Comparison of ENCODE assay signal across 8 cellular contexts in the genomic region with DNA sequence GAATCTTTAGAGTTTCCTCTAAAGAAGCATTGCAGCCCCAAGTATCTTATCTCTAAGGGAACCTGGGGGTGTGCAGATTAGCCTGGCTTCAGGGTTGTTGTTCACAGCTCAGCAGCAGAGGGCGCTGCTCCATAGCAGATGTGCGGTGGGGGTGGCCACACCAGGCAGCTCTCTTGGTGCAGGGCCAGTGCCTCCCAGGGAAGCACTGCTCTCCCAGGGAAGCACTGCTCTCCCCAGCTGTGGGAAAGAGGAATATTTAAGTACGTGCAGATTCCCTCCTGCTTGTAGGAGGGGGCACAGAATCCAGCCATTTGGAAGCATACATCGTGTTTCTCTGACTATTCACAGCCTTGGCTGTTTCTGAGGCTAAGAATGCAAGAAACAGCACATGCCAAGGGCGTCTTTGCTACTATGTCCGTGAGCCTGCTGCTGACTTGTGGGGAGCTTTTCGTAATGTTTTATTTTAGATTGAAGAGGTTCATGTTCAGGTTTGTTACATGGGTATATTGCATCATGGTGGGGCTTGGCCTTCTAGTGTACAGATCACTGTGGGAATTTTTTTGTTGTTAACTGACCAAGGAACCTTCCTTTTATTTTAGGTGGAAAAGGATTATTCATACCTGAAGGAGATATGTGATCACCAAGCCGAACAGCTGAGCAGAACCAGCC.
DNase-seq lines count a peak whose midpoint lies in the region; ATAC-seq and TF ChIP-seq lines count a peak whose summit lies in the region.

No MANE protein-coding gene starts in this region.

- POLR2A ChIA-PET in CD4-positive, alpha-beta memory T cell (lab: Charles Lee; ENCODE audit: partially characterized antibody), result interaction anchor here (1.2 kb wide), 1 partner anchor 94 kb away, joined by 3 read pairs; no protein-coding TSS in a partner anchor
- POLR2A ChIA-PET in WTC11 (lab: Charles Lee), result interaction anchor here (1.3 kb wide), 1 partner anchor 70 kb away, joined by 3 read pairs; no protein-coding TSS in a partner anchor

- H3K9me3 Mint-ChIP-seq in CD4-positive, alpha-beta memory T cell, result peaks cover 0 to 2% (median 0%) of the 10 kb centered on the region in 8 donors
- no peaks in the 10 kb centered on the region for H3K9me3 Mint-ChIP-seq in WTC11

- H3K4me1 Mint-ChIP-seq in CD4-positive, alpha-beta memory T cell, result peaks cover 5 to 8% (median 6%) of the 10 kb centered on the region in 4 donors
- H3K4me1 Mint-ChIP-seq in WTC11, result peaks cover 68% of the 10 kb centered on the region

- DNase-seq in CD4-positive, alpha-beta memory T cell, result peak; percentile 60 to 69 (median 67)
- DNase-seq in H7 (peak; percentile 72), NCI-H2171 treated with DMSO at 0.1 percent for 48 hours (lab: John Stamatoyannopoulos, UW) (peak; percentile 74), WTC11 (ENCODE audit: low spot score) (peak; percentile 91), breast epithelium (ENCODE audit: low spot score in 2 of 2) (peak; percentile 47 to 81), iris pigment epithelial cell (ENCODE audit: low read depth) (peak; percentile 72), KG1 (lab: John Stamatoyannopoulos, UW) (no peak)
- DNase-seq in stimulated activated CD4-positive, alpha-beta T cell treated with anti-CD3 and anti-CD28 coated beads, Interleukin-15, amount 100 ng/mL, for 24 hours, result peak; percentile 84

- H3K27me3 Mint-ChIP-seq in CD4-positive, alpha-beta memory T cell, result no peaks in the 10 kb centered on the region
- H3K27me3 Mint-ChIP-seq in WTC11 (ENCODE audit: low read depth), result no peaks in the 10 kb centered on the region

- no peaks in the 10 kb centered on the region for H3K36me3 ChIP-seq in CD4-positive, alpha-beta memory T cell (ENCODE audit: insufficient read depth, low read length)
- H3K36me3 ChIP-seq in H7 (replicated peaks; ENCODE audit: control insufficient read depth, insufficient read depth, low read length) (peaks cover 6% of the 10 kb centered on the region), breast epithelium (no peaks in the 10 kb centered on the region)

- no peaks in the 10 kb centered on the region for H3K9me3 ChIP-seq in CD4-positive, alpha-beta memory T cell (ENCODE audit: control insufficient read depth in 1 of 2, low read length in 2 of 2)
- H3K9me3 ChIP-seq in breast epithelium, result no peaks in the 10 kb centered on the region

- no peak overlapping the region for H3K4me3 Mint-ChIP-seq in CD4-positive, alpha-beta memory T cell
- no peak overlapping the region for H3K4me3 Mint-ChIP-seq in WTC11

- intact Hi-C loops in CD4-positive, alpha-beta memory T cell (cut with micrococcal nuclease), result loop anchor here (1.0 to 2.0 kb wide), 3 partner anchors 93 to 234 kb away; no protein-coding TSS in a partner anchor
- intact Hi-C loops in breast epithelium (cut with DNase I; ENCODE audit: low total_unique reads), result no loop called here

- no peak for TF ChIP-seq POLR2A in breast epithelium (IDR thresholded peaks at IDR 0.05)

- H3K27ac Mint-ChIP-seq in CD4-positive, alpha-beta memory T cell, result peak overlapping the region in 1 of 7 donors; percentile 23
- H3K27ac Mint-ChIP-seq in WTC11, result peak overlapping the region; percentile 28

- CTCF ChIA-PET in CD4-positive, alpha-beta memory T cell (lab: Charles Lee; ENCODE audit: partially characterized antibody), result interaction anchor here (0.7 to 4.1 kb wide), 17 partner anchors 8 to 766 kb away, joined by 3 to 35 read pairs (median 4); no protein-coding TSS in a partner anchor
- CTCF ChIA-PET in WTC11 (lab: Charles Lee), result interaction anchor here (0.5 to 2.1 kb wide), 37 partner anchors 9 to 1327 kb away, joined by 3 to 15 read pairs (median 4); partner anchors contain the start of gene AKAP10

- ATAC-seq in WTC11, result peak; percentile 96

- peaks cover 4% of the 10 kb centered on the region in 2 donors for H3K36me3 Mint-ChIP-seq in CD4-positive, alpha-beta memory T cell
- H3K36me3 Mint-ChIP-seq in WTC11, result peaks cover 32% of the 10 kb centered on the region

- TF ChIP-seq CTCF in WTC11 (IDR thresholded peaks at IDR 0.05), result peak; percentile 92
- TF ChIP-seq CTCF in breast epithelium (IDR thresholded peaks at IDR 0.05), result peak in 2 of 3 donors; percentile 76 to 91

- H3K27me3 ChIP-seq in CD4-positive, alpha-beta memory T cell (ENCODE audit: insufficient read depth, low read length), result no peaks in the 10 kb centered on the region
- H3K27me3 ChIP-seq in H7 (ENCODE audit: control insufficient read depth, insufficient read depth, low read length) (no peaks in the 10 kb centered on the region), breast epithelium (no peaks in the 10 kb centered on the region)

- no peaks in the 10 kb centered on the region for H3K4me1 ChIP-seq in CD4-positive, alpha-beta memory T cell (ENCODE audit: insufficient read depth, low read length)
- no peaks in the 10 kb centered on the region for H3K4me1 ChIP-seq in breast epithelium

- no peak overlapping the region for H3K4me3 ChIP-seq in CD4-positive, alpha-beta memory T cell (ENCODE audit: low read length in 2 of 2)
- H3K4me3 ChIP-seq in H7 (ENCODE audit: insufficient read depth, low read depth, low read length) (no peak overlapping the region), breast epithelium (no peak overlapping the region)

- no peak overlapping the region for H3K27ac ChIP-seq in CD4-positive, alpha-beta memory T cell (ENCODE audit: low read depth, low read length)
- H3K27ac ChIP-seq in breast epithelium, result no peak overlapping the region

TF ChIP-seq in WTC11, 78 proteins besides CTCF, POLR2A, EP300 and RAD21:
- TF ChIP-seq FOXP1 (CRISPR knock-in tag; IDR thresholded peaks at IDR 0.05; ENCODE audit: borderline replicate concordance) (0 out of 2 replicates have a peak, but pooled peaks have one; percentile 20), FOXK1 (CRISPR knock-in tag; IDR thresholded peaks at IDR 0.05) (0 out of 2 replicates have a peak, but pooled peaks have one; percentile 41), HMGXB4 (CRISPR knock-in tag; IDR thresholded peaks at IDR 0.05) (peak; percentile 71; the same call in 1 of the 2 replicates), FOXJ3 (CRISPR knock-in tag; IDR thresholded peaks at IDR 0.05; ENCODE audit: borderline replicate concordance) (no peak)
TF ChIP-seq in WTC11: peak in this region for 3.
